In genomic region chr6:99130897-99131873, GRCh38 we compare ENCODE assay signal across 17 cellular contexts.
A peak's percentile ranks its signal among the peaks of the same experiment; 100 is the strongest.
DNase-seq lines count a peak whose midpoint lies in the region; ATAC-seq, FAIRE-seq and TF ChIP-seq lines count a peak whose summit lies in the region.
"Had no signal": no experiment of that assay in that cellular context is flagged by ENCODE, and none has a peak within 500 bp of the region (broad histone marks: within the 10 kb centered on the region; RNA-seq: fewer than 3 reads in every experiment).

No MANE protein-coding gene starts in this region.

- peak; percentile 18 for DNase-seq in A673 (ENCODE audit: low spot score)
- DNase-seq in GM06990 (ENCODE audit: extremely low read depth, insufficient read length), result no peak
- DNase-seq in NCI-H82 treated with DMSO at 0.1 percent for 48 hours (lab: John Stamatoyannopoulos, UW; ENCODE audit: unreplicated experiment), result peak; percentile 65
- peak in 1 of 10 donors; percentile 18 for DNase-seq in dorsolateral prefrontal cortex
- DNase-seq in ascending aorta (ENCODE audit: low spot score in 2 of 2), result no peak
- no peak for DNase-seq in H54 (ENCODE audit: insufficient read length, low spot score)
- DNase-seq in occipital lobe (lab: John Stamatoyannopoulos, UW), result no peak
- DNase-seq in activated CD8-positive, alpha-beta T cell treated with anti-CD3 and anti-CD28 coated beads for 36 hours, result no peak
- DNase-seq: activated CD4-positive, alpha-beta memory T cell treated with anti-CD3 and anti-CD28 coated beads for 36 hours; cerebellar nuclear complex; Kasumi-1; naive B cell; NCI-H187; stomach had no signal

- ATAC-seq in activated CD8-positive, alpha-beta T cell treated with anti-CD3 and anti-CD28 coated beads for 36 hours, result no peak

- CTCF ChIA-PET in A673 (lab: Charles Lee), result no interaction called here
- CTCF ChIA-PET in activated CD8-positive, alpha-beta T cell treated with anti-CD3 and anti-CD28 coated beads for 36 hours (lab: Charles Lee), result no interaction called here

- H3K4me1 ChIP-seq in A673 (ENCODE audit: insufficient read depth, low read length, poor library complexity, severe bottlenecking) (no peaks in the 10 kb centered on the region), ascending aorta (no peaks in the 10 kb centered on the region)
- H3K4me1 ChIP-seq: stomach, vagina had no signal

- no peak overlapping the region for H3K27ac Mint-ChIP-seq in activated CD8-positive, alpha-beta T cell treated with anti-CD3 and anti-CD28 coated beads for 36 hours
- H3K27ac Mint-ChIP-seq: activated CD4-positive, alpha-beta memory T cell treated with anti-CD3 and anti-CD28 coated beads for 36 hours; progenitor cell of endocrine pancreas had no signal

- H3K36me3 ChIP-seq in A673 (ENCODE audit: insufficient read depth, low read length, poor library complexity, severe bottlenecking) (no peaks in the 10 kb centered on the region), GM06990 (ENCODE audit: control insufficient read depth, insufficient read depth, low read length) (no peaks in the 10 kb centered on the region), ascending aorta (no peaks in the 10 kb centered on the region)
- H3K36me3 ChIP-seq: stomach, vagina had no signal

- POLR2A ChIA-PET in A673 (lab: Charles Lee; ENCODE audit: low non-redundant PET), result no interaction called here
- POLR2A ChIA-PET in activated CD8-positive, alpha-beta T cell treated with anti-CD3 and anti-CD28 coated beads for 36 hours (lab: Charles Lee), result no interaction called here

- intact Hi-C loops in A673 (cut with micrococcal nuclease; ENCODE audit: unreplicated experiment), result no loop called here
- intact Hi-C loops in dorsolateral prefrontal cortex (cut with DNase I), result no loop called here
- intact Hi-C loops in ascending aorta (cut with DNase I), result no loop called here
- intact Hi-C loops in activated CD8-positive, alpha-beta T cell treated with anti-CD3 and anti-CD28 coated beads for 36 hours (cut with micrococcal nuclease), result no loop called here

- no peaks in the 10 kb centered on the region for H3K4me1 Mint-ChIP-seq in activated CD8-positive, alpha-beta T cell treated with anti-CD3 and anti-CD28 coated beads for 36 hours (ENCODE audit: low read depth)
- H3K4me1 Mint-ChIP-seq: naive B cell had no signal

- no peak overlapping the region for H3K4me3 Mint-ChIP-seq in activated CD8-positive, alpha-beta T cell treated with anti-CD3 and anti-CD28 coated beads for 36 hours
- H3K4me3 Mint-ChIP-seq: activated CD4-positive, alpha-beta memory T cell treated with anti-CD3 and anti-CD28 coated beads for 36 hours; naive B cell had no signal

- FAIRE-seq in H54 (lab: Jason Lieb, UNC), result no peak
- FAIRE-seq: frontal cortex had no signal

- BruUV-seq in A673 (replicated peaks; lab: Mats Ljungman, UMichigan), result no TSS peak

- H3K9me3 ChIP-seq in A673 (ENCODE audit: low read depth, low read length, poor library complexity, severe bottlenecking) (no peaks in the 10 kb centered on the region), ascending aorta (no peaks in the 10 kb centered on the region)
- H3K9me3 ChIP-seq: stomach, vagina had no signal

- no peak for TF ChIP-seq POLR2A in H54 (IDR thresholded peaks at IDR 0.05; ENCODE audit: low read depth, low read length)

- no peaks in the 10 kb centered on the region for H3K36me3 Mint-ChIP-seq in activated CD8-positive, alpha-beta T cell treated with anti-CD3 and anti-CD28 coated beads for 36 hours (ENCODE audit: low read depth)
- H3K36me3 Mint-ChIP-seq: activated CD4-positive, alpha-beta memory T cell treated with anti-CD3 and anti-CD28 coated beads for 36 hours; naive B cell had no signal

- no peaks in the 10 kb centered on the region for H3K9me3 Mint-ChIP-seq in activated CD8-positive, alpha-beta T cell treated with anti-CD3 and anti-CD28 coated beads for 36 hours
- H3K9me3 Mint-ChIP-seq: activated CD4-positive, alpha-beta memory T cell treated with anti-CD3 and anti-CD28 coated beads for 36 hours; naive B cell had no signal

- no peaks in the 10 kb centered on the region for H3K27me3 ChIP-seq in A673 (replicated peaks; ENCODE audit: insufficient read depth, low read depth, low read length, poor library complexity)
- H3K27me3 ChIP-seq in GM06990 (replicated peaks; ENCODE audit: control insufficient read depth, insufficient read depth, low read length), result no peaks in the 10 kb centered on the region; the same call in 1 of the 2 replicates
- H3K27me3 ChIP-seq in dorsolateral prefrontal cortex, result no peaks in the 10 kb centered on the region
- H3K27me3 ChIP-seq in ascending aorta, result no peaks in the 10 kb centered on the region
- H3K27me3 ChIP-seq: stomach, vagina had no signal

- H3K27ac ChIP-seq in A673 (ENCODE audit: low read depth, low read length, poor library complexity, severe bottlenecking), result no peak overlapping the region
- H3K27ac ChIP-seq in dorsolateral prefrontal cortex, result no peak overlapping the region
- no peak overlapping the region for H3K27ac ChIP-seq in ascending aorta
- H3K27ac ChIP-seq: stomach, vagina had no signal

- TF ChIP-seq CTCF in A673 (conservative IDR thresholded peaks at IDR 0.05; ENCODE audit: low read depth, low read length) (peak; percentile 38), GM06990 (IDR thresholded peaks at IDR 0.05; ENCODE audit: insufficient read depth, low read length, poor library complexity, severe bottlenecking) (peak; percentile 17), dorsolateral prefrontal cortex (IDR thresholded peaks at IDR 0.05 in 54 of 56, conservative IDR thresholded peaks at IDR 0.05 in 2 of 56; ENCODE audit: low read depth in 1 of 56, partially characterized antibody in 56 of 56) (peak in 33 of 56 donors; percentile 9 to 47 (median 30)), ascending aorta (IDR thresholded peaks at IDR 0.05) (no peak)
- TF ChIP-seq CTCF in activated CD8-positive, alpha-beta T cell treated with anti-CD3 and anti-CD28 coated beads for 36 hours (IDR thresholded peaks at IDR 0.05), result no peak

- H3K4me3 ChIP-seq in A673 (ENCODE audit: low read depth, low read length, poor library complexity, severe bottlenecking) (no peak overlapping the region), GM06990 (replicated peaks; ENCODE audit: low read depth, low read length) (no peak overlapping the region), dorsolateral prefrontal cortex (no peak overlapping the region), ascending aorta (no peak overlapping the region)
- H3K4me3 ChIP-seq: stomach, vagina had no signal

- no peaks in the 10 kb centered on the region for H3K27me3 Mint-ChIP-seq in activated CD8-positive, alpha-beta T cell treated with anti-CD3 and anti-CD28 coated beads for 36 hours
- H3K27me3 Mint-ChIP-seq: activated CD4-positive, alpha-beta memory T cell treated with anti-CD3 and anti-CD28 coated beads for 36 hours had no signal

Comparison
In these comparisons a context has a peak if more than half of its experiments do, and no peak if none do; other contexts are left out.
1. DNase-seq: peak in A673 (single experiment) and NCI-H82 treated with DMSO at 0.1 percent for 48 hours (single experiment); none in GM06990 (single experiment), ascending aorta (0 of 2), H54 (single experiment), occipital lobe (single experiment) and activated CD8-positive, alpha-beta T cell treated with anti-CD3 and anti-CD28 coated beads for 36 hours (single experiment).
2. CTCF ChIP-seq: peak in A673 (single experiment), GM06990 (single experiment) and dorsolateral prefrontal cortex (33 of 56); none in ascending aorta (0 of 3) and activated CD8-positive, alpha-beta T cell treated with anti-CD3 and anti-CD28 coated beads for 36 hours (single experiment).